Comparison of ENCODE assay signal across 9 cellular contexts in genomic region chr5:147455321-147455720, GRCh38. TPM values are rescaled to one million over a fixed set of nuclear protein-coding genes. Genes with fewer than 3 reads are reported as not detected.
DNase-seq lines count a peak whose midpoint lies in the region; ATAC-seq, FAIRE-seq and TF ChIP-seq lines count a peak whose summit lies in the region.
"Had no signal": no experiment of that assay in that cellular context is flagged by ENCODE, and none has a peak within 500 bp of the region (broad histone marks: within the 10 kb centered on the region; RNA-seq: fewer than 3 reads in every experiment).

No MANE protein-coding gene starts in this region.

- H3K56ac ChIP-seq in H1 (replicated peaks; ENCODE audit: insufficient read length, low read depth, low read length) = no peak overlapping the region

- no peaks in the 10 kb centered on the region for H3K27me3 ChIP-seq in Karpas-422 (ENCODE audit: low read length)
- no peaks in the 10 kb centered on the region for H3K27me3 ChIP-seq in H1 (replicated peaks in 1 of 4; ENCODE audit: control insufficient read depth in 3 of 4, extremely low read depth in 1 of 4, insufficient read depth in 3 of 4, low read length in 3 of 4)
- H3K27me3 ChIP-seq in sigmoid colon = no peaks in the 10 kb centered on the region

- no peaks in the 10 kb centered on the region for H3K9me3 ChIP-seq in Karpas-422 (ENCODE audit: low read length)
- no peaks in the 10 kb centered on the region for H3K9me3 ChIP-seq in H1 (ENCODE audit: insufficient read depth in 2 of 2, low read depth in 1 of 2, low read length in 1 of 2)
- H3K9me3 ChIP-seq in sigmoid colon = no peaks in the 10 kb centered on the region

- H3K36me3 ChIP-seq in Karpas-422 (ENCODE audit: insufficient read depth, low read length) = no peaks in the 10 kb centered on the region
- H3K36me3 ChIP-seq in H1 (ENCODE audit: control insufficient read depth in 2 of 4, insufficient read depth in 4 of 4, low read length in 3 of 4) = peaks cover 0 to 4% (median 0%) of the 10 kb centered on the region in 4 experiments; a peak in 1 of 8 replicates
- H3K36me3 ChIP-seq in sigmoid colon = no peaks in the 10 kb centered on the region

- no peak overlapping the region for H4K91ac ChIP-seq in H1 (replicated peaks; ENCODE audit: insufficient read length, low read length)

- WGBS in H1 (ENCODE audit: extremely low coverage in 1 of 2, insufficient coverage in 1 of 2, insufficient read length in 1 of 2, insufficient replicate concordance in 2 of 2, low coverage in 1 of 2, low lambda C conversion rate in 2 of 2, missing lambda C conversion rate in 1 of 2), 2 experiments = 24% methylated on average over 3 of the region's 3 CpGs; no CpG with 5 or more reads in 1 of the 2 experiments
- WGBS in sigmoid colon, 2 donors = 33 to 50% methylated on average over 3 of the region's 3 CpGs

- DNase-seq in GM13976 (ENCODE audit: low spot score) = peak; percentile 19
- DNase-seq in Karpas-422 = peak; percentile 70
- no peak for DNase-seq in H1 (ENCODE audit: low read depth in 1 of 2, low spot score in 2 of 2)
- DNase-seq in sigmoid colon = peak; percentile 87
- DNase-seq in putamen (ENCODE audit: low spot score) = no peak
- DNase-seq in hepatic stellate cell (ENCODE audit: low spot score) = no peak

- peaks cover 9% of the 10 kb centered on the region; the same call in 1 of the 2 replicates for H3K23me2 ChIP-seq in H1 (ENCODE audit: low read depth, low read length)

- intact Hi-C loops in sigmoid colon (cut with DNase I) = no loop called here

- no peak overlapping the region for H2BK15ac ChIP-seq in H1 (ENCODE audit: low read length)

- H3K79me1 ChIP-seq in H1 (ENCODE audit: low read depth, low read length) = peaks cover 1% of the 10 kb centered on the region

- H3K4me2 ChIP-seq in Karpas-422 (ENCODE audit: low read depth, low read length, poor library complexity, severe bottlenecking) (peak overlapping the region; percentile 51), H1 (ENCODE audit: insufficient read depth in 1 of 2, low read depth in 2 of 2, low read length in 2 of 2) (peak overlapping the region; percentile 71 to 75)

- H3K9ac ChIP-seq in Karpas-422 (ENCODE audit: low read length) = no peak overlapping the region
- H3K9ac ChIP-seq in H1 (replicated peaks in 1 of 4; ENCODE audit: extremely low read depth in 1 of 4, low read depth in 3 of 4, low read length in 3 of 4) = peak overlapping the region in 1 of 4 experiments; percentile 38; a peak in 2 of 7 replicates

- H3K27ac ChIP-seq in Karpas-422 (ENCODE audit: low read length) (no peak overlapping the region), H1 (ENCODE audit: low read depth, low read length) (no peak overlapping the region), sigmoid colon (peak overlapping the region; percentile 92 to 98 (median 97))

- H2BK20ac ChIP-seq in H1 (ENCODE audit: low read length) = no peak overlapping the region

- H3K14ac ChIP-seq in H1 (ENCODE audit: insufficient read length) = no peak overlapping the region

- H4K20me1 ChIP-seq in Karpas-422 (ENCODE audit: insufficient read depth, low read depth, low read length) (no peaks in the 10 kb centered on the region), H1 (replicated peaks in 1 of 2; ENCODE audit: control insufficient read depth in 1 of 2, insufficient read depth in 2 of 2, low read length in 2 of 2) (peaks cover under 1 to 1% of the 10 kb centered on the region in 2 experiments)

- no peaks in the 10 kb centered on the region for H3K9me2 ChIP-seq in Karpas-422 (replicated peaks; ENCODE audit: insufficient read depth, low read length)

- no peak overlapping the region for H3K4ac ChIP-seq in H1 (replicated peaks; ENCODE audit: insufficient read length, low read depth, low read length)

- H2AFZ ChIP-seq in Karpas-422 (ENCODE audit: low read length) (no peak overlapping the region), H1 (ENCODE audit: low read length) (no peak overlapping the region)

- peak overlapping the region; percentile 23 for H2BK120ac ChIP-seq in H1 (replicated peaks; ENCODE audit: low read depth, low read length)

- peak overlapping the region; percentile 7; the same call in 1 of the 2 replicates for H3K4me3 ChIP-seq in Karpas-422 (ENCODE audit: low read length)
- H3K4me3 ChIP-seq in H1 (ENCODE audit: extremely low read depth in 1 of 4, insufficient read depth in 2 of 4, low read depth in 3 of 4, low read length in 4 of 4) = peak overlapping the region in 1 of 4 experiments; percentile 95; a peak in 3 of 8 replicates
- H3K4me3 ChIP-seq in sigmoid colon = peak overlapping the region in 3 of 4 donors; percentile 62 to 90 (median 89)

- H4K5ac ChIP-seq in H1 (ENCODE audit: insufficient read length, low read depth, low read length) = peak overlapping the region; percentile 8

- H3K18ac ChIP-seq in H1 (ENCODE audit: extremely low read depth, low read length) = peak overlapping the region; percentile 3; the same call in 1 of the 2 replicates

- FAIRE-seq in H1 (lab: Jason Lieb, UNC) = peak; percentile 24

- TF ChIP-seq CTCF in GM13976 (IDR thresholded peaks at IDR 0.05; ENCODE audit: borderline replicate concordance, control extremely low read depth, extremely low read depth, insufficient read depth, missing control alignments) (no peak), H1 (IDR thresholded peaks at IDR 0.05; ENCODE audit: control extremely low read depth in 1 of 3, insufficient read depth in 1 of 3, low read depth in 1 of 3, low read length in 3 of 3) (no peak), sigmoid colon (IDR thresholded peaks at IDR 0.05) (no peak)

- TF ChIP-seq EP300 in H1 (IDR thresholded peaks at IDR 0.05; ENCODE audit: borderline replicate concordance in 1 of 2, low read depth in 2 of 2, low read length in 2 of 2) (no peak), sigmoid colon (IDR thresholded peaks at IDR 0.05) (peak in 3 of 4 donors; percentile 18 to 44 (median 33))

- POLR2A ChIA-PET in H1 (lab: Charles Lee; ENCODE audit: partially characterized antibody) = interaction anchor here (1.1 to 5.4 kb wide), 7 partner anchors 9 to 115 kb away, joined by 3 to 47 read pairs (median 4); no protein-coding TSS in a partner anchor

- in situ Hi-C loops in GM13976 (cut with MboI; ENCODE audit: low sequenced_read_pairs, unreplicated experiment) = no loop called here

- ATAC-seq in GM19455 (IDR thresholded peaks at IDR 0.05; ENCODE audit: unreplicated experiment) (no peak), HG03196 (IDR thresholded peaks at IDR 0.05; ENCODE audit: unreplicated experiment) (no peak)
- ATAC-seq: HCT116 had no signal

- H4K8ac ChIP-seq in H1 (ENCODE audit: extremely low read depth, insufficient read depth, low read length) = no peak overlapping the region

- H3K79me2 ChIP-seq in Karpas-422 (ENCODE audit: low read length) = no peaks in the 10 kb centered on the region
- peaks cover 14 to 78% of the 10 kb centered on the region in 2 experiments for H3K79me2 ChIP-seq in H1 (ENCODE audit: control insufficient read depth in 1 of 2, insufficient read depth in 2 of 2, low read length in 2 of 2)

- H2AK5ac ChIP-seq in H1 (ENCODE audit: low read depth, low read length) = no peak overlapping the region

- no peak overlapping the region for H2BK12ac ChIP-seq in H1 (ENCODE audit: low read depth, low read length)

- TF ChIP-seq POLR2A in H1 (IDR thresholded peaks at IDR 0.05; ENCODE audit: control extremely low read depth in 1 of 2, low read depth in 2 of 2, low read length in 2 of 2) = no peak
- no peak for TF ChIP-seq POLR2A in sigmoid colon (IDR thresholded peaks at IDR 0.05)

- no peak overlapping the region for H3K23ac ChIP-seq in H1 (ENCODE audit: insufficient read length)

- TF ChIP-seq RAD21 in H1 (IDR thresholded peaks at IDR 0.05 in 1 of 2, conservative IDR thresholded peaks at IDR 0.05 in 1 of 2; ENCODE audit: low read depth in 2 of 2, low read length in 2 of 2) = no peak

- CTCF ChIA-PET in H1 (lab: Charles Lee; ENCODE audit: partially characterized antibody) = interaction anchor here (0.6 to 3.0 kb wide), 17 partner anchors 9 to 168 kb away, joined by 3 to 45 read pairs (median 4); no protein-coding TSS in a partner anchor

- H2BK5ac ChIP-seq in H1 (ENCODE audit: low read depth, low read length) = no peak overlapping the region; the same call in 1 of the 2 replicates

- H3K4me1 ChIP-seq in Karpas-422 (ENCODE audit: low read length) = peaks cover 24% of the 10 kb centered on the region
- H3K4me1 ChIP-seq in H1 (replicated peaks in 1 of 4; ENCODE audit: control insufficient read depth in 3 of 4, insufficient read depth in 4 of 4, low read length in 3 of 4) = peaks cover 5 to 23% (median 16%) of the 10 kb centered on the region in 4 experiments; a peak in 6 of 7 replicates
- H3K4me1 ChIP-seq in sigmoid colon = peaks cover 0 to 48% (median 39%) of the 10 kb centered on the region in 4 donors

TF ChIP-seq in H1, 55 proteins besides CTCF, POLR2A, EP300 and RAD21:
- TF ChIP-seq SUZ12 (IDR thresholded peaks at IDR 0.05; ENCODE audit: low read length) (no peak), CEBPB (IDR thresholded peaks at IDR 0.05; ENCODE audit: low read depth, low read length) (peak; percentile 38; the same call in 1 of the 2 replicates)

RNA-seq across cellular contexts. Expression of gene DPYSL3, which starts 54.5 kb away (rescaled TPM):
- not detected in 2 replicates for total RNA-seq in Karpas-422 (2014; rRNA removed; shearing (Covaris generic); ENCODE audit: low replicate concordance)
- 385 and 387 TPM in 2 replicates for total RNA-seq in H1 (2021; fragmentation: NEBNext Ultra II Directional; extraction: Animal tissue kit (Norgen Biotek cat#: 25700))
- polyA plus RNA-seq in H1 (2011; rRNA removed) (268 and 379 TPM in 2 replicates), sigmoid colon (10 to 100 TPM in 2 of 3 donors, 1 to 10 TPM in 1; 4.2 to 48.7 (median 20.4) TPM)
- polyA plus RNA-seq in H1 (2011; cell fraction: cytosol; rRNA removed) = 317 TPM
- polyA plus RNA-seq in H1 (2011; cell fraction: nucleus; rRNA removed) = 677 TPM
- 326 to 382 TPM (median 347 TPM) in 4 replicates for polyA plus RNA-seq in H1 (2012, experiment 1 of 2)
- 81.6 TPM for polyA plus RNA-seq in H1 (2012, experiment 2 of 2)
- polyA plus RNA-seq in H1 (2013, experiment 1 of 2) = 177 TPM
- polyA plus RNA-seq in H1 (2013, experiment 2 of 2) = 173 TPM
- 603 and 732 TPM in 2 replicates for polyA minus RNA-seq in H1 (2011; rRNA and poly(A)+ RNA removed)
- polyA minus RNA-seq in H1 (2011; cell fraction: cytosol; rRNA and poly(A)+ RNA removed) = 438 TPM
- 284 TPM for polyA minus RNA-seq in H1 (2011; cell fraction: nucleus; rRNA and poly(A)+ RNA removed)
- 100 to 1,000 TPM; 149 to 343 (median 184) TPM for total RNA-seq in sigmoid colon

Comparison
In these comparisons a context has a peak if more than half of its experiments do, and no peak if none do; other contexts are left out.
1. DNase-seq: peak in GM13976 (single experiment), Karpas-422 (single experiment) and sigmoid colon (single experiment); none in H1 (0 of 2), putamen (single experiment) and hepatic stellate cell (single experiment).
2. H3K27ac ChIP-seq: peak in sigmoid colon (4 of 4); none in Karpas-422 (single experiment) and H1 (single experiment).
3. RNA of gene DPYSL3, which starts 54.5 kb away (total RNA-seq): 385 to 387 TPM in H1 and 149 to 343 TPM in sigmoid colon; not detected in Karpas-422; every median in the first group is over 100 times any median in the second.